8 cellular contexts compared by ENCODE assay signal in genomic region chr14:31026395-31027096, GRCh38. TPM values are rescaled to one million over a fixed set of nuclear protein-coding genes. Genes with fewer than 3 reads are reported as not detected.
A peak's percentile ranks its signal among the peaks of the same experiment; 100 is the strongest.
DNase-seq lines count a peak whose midpoint lies in the region; ATAC-seq, FAIRE-seq and TF ChIP-seq lines count a peak whose summit lies in the region.

No MANE protein-coding gene starts in this region.

- H3K4me3 ChIP-seq in AG04450 (ENCODE audit: low read depth, low read length), result peak overlapping the region; percentile 93
- H3K4me3 ChIP-seq in WI38 (ENCODE audit: low read depth, low read length), result peak overlapping the region; percentile 94
- peak overlapping the region; percentile 97 for H3K4me3 ChIP-seq in bronchial epithelial cell (ENCODE audit: low read depth, low read length)
- H3K4me3 ChIP-seq in smooth muscle cell, result peak overlapping the region; percentile 99

- H3K27ac ChIP-seq in AG04450 (ENCODE audit: low read depth, low read length), result peak overlapping the region; percentile 95
- peak overlapping the region; percentile 95 for H3K27ac ChIP-seq in smooth muscle cell (ENCODE audit: low read depth)

- TF ChIP-seq CTCF in AG04450 (IDR thresholded peaks at IDR 0.05; ENCODE audit: low read depth, low read length) (no peak), WI38 (IDR thresholded peaks at IDR 0.05; ENCODE audit: low read depth, low read length) (no peak), bronchial epithelial cell (IDR thresholded peaks at IDR 0.05; ENCODE audit: insufficient read depth, low read length, severe bottlenecking) (no peak), smooth muscle cell (IDR thresholded peaks at IDR 0.05; ENCODE audit: borderline replicate concordance, insufficient read depth, poor library complexity, severe bottlenecking) (no peak)

- H3K27me3 ChIP-seq in AG04450 (ENCODE audit: control insufficient read depth, insufficient read depth, low read length) (no peaks in the 10 kb centered on the region), bronchial epithelial cell (ENCODE audit: control insufficient read depth, insufficient read depth, low read length) (no peaks in the 10 kb centered on the region), smooth muscle cell (ENCODE audit: low read depth) (no peaks in the 10 kb centered on the region)

- H3K9me3 ChIP-seq in AG04450 (ENCODE audit: control insufficient read depth, insufficient read depth, low read length) (no peaks in the 10 kb centered on the region), smooth muscle cell (replicated peaks; ENCODE audit: low read depth) (no peaks in the 10 kb centered on the region)

- H3K4me1 ChIP-seq in smooth muscle cell (ENCODE audit: low read depth), result peaks cover 23% of the 10 kb centered on the region

- peak overlapping the region; percentile 98 for H3K9ac ChIP-seq in smooth muscle cell (ENCODE audit: low read depth)

- DNase-seq in AG04450 (ENCODE audit: low read depth, low spot score) (peak; percentile 96), NCI-H2196 treated with DMSO at 0.1 percent for 48 hours (lab: John Stamatoyannopoulos, UW; ENCODE audit: unreplicated experiment) (peak; percentile 89), bronchial epithelial cell (ENCODE audit: low read depth) (peak; percentile 92), iPS-NIHi7 (ENCODE audit: extremely low spot score) (peak; percentile 95), smooth muscle cell (lab: John Stamatoyannopoulos, UW; ENCODE audit: unreplicated experiment) (peak; percentile 84)

- peak overlapping the region; percentile 95 for H3K4me2 ChIP-seq in smooth muscle cell

- no peaks in the 10 kb centered on the region for H3K36me3 ChIP-seq in bronchial epithelial cell (ENCODE audit: control insufficient read depth, insufficient read depth, low read length)
- no peaks in the 10 kb centered on the region for H3K36me3 ChIP-seq in smooth muscle cell (ENCODE audit: low read depth)

- peak overlapping the region; percentile 97 for H2AFZ ChIP-seq in smooth muscle cell (ENCODE audit: low read depth)

- WGBS in smooth muscle cell (ENCODE audit: low lambda C conversion rate), result under 1% methylated on average over 47 of the region's 48 CpGs

- FAIRE-seq in bronchial epithelial cell (lab: Jason Lieb, UNC), result no peak

- CTCF ChIA-PET in AG04450 (lab: Charles Lee), result interaction anchor here (0.7 to 1.0 kb wide), 2 partner anchors 12 to 45 kb away, joined by 3 to 4 read pairs; no protein-coding TSS in a partner anchor

- POLR2A ChIA-PET in AG04450 (lab: Yijun Ruan, JAX), result interaction anchor here (0.5 to 1.6 kb wide), 19 partner anchors 10 to 394 kb away, joined by 3 to 11 read pairs (median 4); partner anchors contain the start of gene HEATR5A

- H4K20me1 ChIP-seq in smooth muscle cell (ENCODE audit: low read depth), result peaks cover 39% of the 10 kb centered on the region

- peaks cover 71% of the 10 kb centered on the region for H3K79me2 ChIP-seq in smooth muscle cell (ENCODE audit: low read depth)

- peaks cover 12% of the 10 kb centered on the region for H3F3A ChIP-seq in smooth muscle cell (ENCODE audit: low read depth)

- ATAC-seq in GM18907 (IDR thresholded peaks at IDR 0.05; ENCODE audit: unreplicated experiment) (peak; percentile 94), HG03139 (IDR thresholded peaks at IDR 0.05; ENCODE audit: unreplicated experiment) (peak; percentile 87)

RNA-seq across cellular contexts. Expression of gene STRN3, which starts 0.4 kb away (rescaled TPM):
- polyA plus RNA-seq in AG04450 (2011; rRNA removed) (30.6 and 41.1 TPM in 2 replicates), smooth muscle cell (6.8 and 9.5 TPM in 2 replicates)
- polyA minus RNA-seq in AG04450 (2011; rRNA and poly(A)+ RNA removed), result 40.1 and 65.9 TPM in 2 replicates
- total RNA-seq in bronchial epithelial cell (76.9 and 95.5 TPM in 2 replicates), smooth muscle cell (43.6 and 66.2 TPM in 2 replicates)

RNA-seq across cellular contexts. Expression of gene AP4S1, which starts 1.1 kb away (rescaled TPM):
- polyA plus RNA-seq in AG04450 (2011; rRNA removed) (5.5 and 8.0 TPM in 2 replicates), smooth muscle cell (2.3 and 4.1 TPM in 2 replicates)
- 4.1 and 4.8 TPM in 2 replicates for polyA minus RNA-seq in AG04450 (2011; rRNA and poly(A)+ RNA removed)
- total RNA-seq in bronchial epithelial cell (1.8 and 2.8 TPM in 2 replicates), smooth muscle cell (7.6 and 9.8 TPM in 2 replicates)

Comparison
In these comparisons a context has a peak if more than half of its experiments do, and no peak if none do; other contexts are left out.
1. Peak in every context shown above with its lines: DNase-seq, ATAC-seq, H3K4me3 ChIP-seq and H3K27ac ChIP-seq.